ENCODE assay signal across 18 cellular contexts in genomic region chr3:122283796-122284445, GRCh38. TPM values are rescaled to one million over a fixed set of nuclear protein-coding genes. Genes with fewer than 3 reads are reported as not detected.
DNase-seq lines count a peak whose midpoint lies in the region; ATAC-seq and TF ChIP-seq lines count a peak whose summit lies in the region.
"Had no signal": no experiment of that assay in that cellular context is flagged by ENCODE, and none has a peak within 500 bp of the region (broad histone marks: within the 10 kb centered on the region; RNA-seq: fewer than 3 reads in every experiment).

No MANE protein-coding gene starts in this region.

- H3K9me3 ChIP-seq in HEK293 (ENCODE audit: control insufficient read depth, insufficient read depth, low read depth, low read length), result no peaks in the 10 kb centered on the region
- H3K9me3 ChIP-seq in esophagus muscularis mucosa, result no peaks in the 10 kb centered on the region
- H3K9me3 ChIP-seq: HAP-1 had no signal

- H3K36me3 Mint-ChIP-seq in activated T-helper 17 cell treated with anti-CD3 and anti-CD28 coated beads, Interleukin-2, amount 50 U/mL, for 72 hours (ENCODE audit: low read depth), result no peaks in the 10 kb centered on the region

- POLR2A ChIA-PET in HEK293 (lab: Yijun Ruan, JAX), result no interaction called here

- WGBS in esophagus muscularis mucosa, result 91% methylated on average over 21 of the region's 22 CpGs

- H3K27ac ChIP-seq in HEK293 (ENCODE audit: extremely low read depth, low read depth, low read length) (no peak overlapping the region), esophagus muscularis mucosa (replicated peaks in 1 of 4) (no peak overlapping the region)
- H3K27ac ChIP-seq: 22Rv1 had no signal

- H3K4me1 ChIP-seq in HEK293 (ENCODE audit: control insufficient read depth, insufficient read depth, low read length), result no peaks in the 10 kb centered on the region
- no peaks in the 10 kb centered on the region for H3K4me1 ChIP-seq in esophagus muscularis mucosa
- H3K4me1 ChIP-seq: HAP-1 had no signal

- H3K27me3 ChIP-seq in esophagus muscularis mucosa, result no peaks in the 10 kb centered on the region

- no peak for TF ChIP-seq EP300 in esophagus muscularis mucosa (IDR thresholded peaks at IDR 0.05)

- H3K36me3 ChIP-seq in HEK293 (ENCODE audit: control insufficient read depth in 2 of 2, insufficient read depth in 1 of 2, low read length in 2 of 2) (no peaks in the 10 kb centered on the region), esophagus muscularis mucosa (no peaks in the 10 kb centered on the region)
- H3K36me3 ChIP-seq: HAP-1 had no signal

- TF ChIP-seq POLR2A in esophagus muscularis mucosa (IDR thresholded peaks at IDR 0.05; ENCODE audit: low read depth), result no peak

- CTCF ChIA-PET in HEK293 (lab: Yijun Ruan, JAX), result no interaction called here

- DNase-seq in DMS 273 (lab: John Stamatoyannopoulos, UW; ENCODE audit: unreplicated experiment), result peak; percentile 22
- DNase-seq in DMS 273 treated with DMSO at 0.1 percent for 48 hours (lab: John Stamatoyannopoulos, UW), result no peak
- peak; percentile 39 for DNase-seq in NCI-H2171 treated with DMSO at 0.1 percent for 48 hours (lab: John Stamatoyannopoulos, UW)
- peak; percentile 74 for DNase-seq in esophagus muscularis mucosa (ENCODE audit: extremely low spot score)
- no peak for DNase-seq in A172 (ENCODE audit: low spot score)
- DNase-seq in hippocampal formation (lab: John Stamatoyannopoulos, UW), result no peak
- DNase-seq: ACHN; C1 segment of cervical spinal cord; CD4-positive, alpha-beta T cell; GOT3; HFFc6 had no signal

- no peaks in the 10 kb centered on the region for H3K9me3 Mint-ChIP-seq in activated T-helper 17 cell treated with anti-CD3 and anti-CD28 coated beads, Interleukin-2, amount 50 U/mL, for 72 hours
- H3K9me3 Mint-ChIP-seq: CD4-positive, alpha-beta T cell; HFFc6 had no signal

- H3K27ac Mint-ChIP-seq in activated T-helper 17 cell treated with anti-CD3 and anti-CD28 coated beads, Interleukin-2, amount 50 U/mL, for 72 hours, result no peak overlapping the region
- H3K27ac Mint-ChIP-seq: B cell; CD4-positive, alpha-beta T cell; HFFc6 had no signal

- no peak overlapping the region for H3K4me3 ChIP-seq in HEK293 (ENCODE audit: low read depth, low read length)
- no peak overlapping the region for H3K4me3 ChIP-seq in esophagus muscularis mucosa
- H3K4me3 ChIP-seq: HAP-1 had no signal

- TF ChIP-seq CTCF in HEK293 (tag by site-specific recombination; IDR thresholded peaks at IDR 0.05) (no peak), esophagus muscularis mucosa (IDR thresholded peaks at IDR 0.05) (no peak)

- intact Hi-C loops in esophagus muscularis mucosa (cut with DNase I), result no loop called here

- peaks cover 4% of the 10 kb centered on the region for H3K4me1 Mint-ChIP-seq in activated T-helper 17 cell treated with anti-CD3 and anti-CD28 coated beads, Interleukin-2, amount 50 U/mL, for 72 hours
- H3K4me1 Mint-ChIP-seq: B cell had no signal

- ATAC-seq in activated T-helper 17 cell treated with anti-CD3 and anti-CD28 coated beads, Interleukin-2, amount 50 U/mL, for 72 hours (replicated peaks), result no peak
- ATAC-seq: HepG2 had no signal

- H3K4me3 Mint-ChIP-seq in activated T-helper 17 cell treated with anti-CD3 and anti-CD28 coated beads, Interleukin-2, amount 50 U/mL, for 72 hours, result no peak overlapping the region
- H3K4me3 Mint-ChIP-seq: B cell; CD4-positive, alpha-beta T cell; HFFc6 had no signal

- no peaks in the 10 kb centered on the region for H3K27me3 Mint-ChIP-seq in activated T-helper 17 cell treated with anti-CD3 and anti-CD28 coated beads, Interleukin-2, amount 50 U/mL, for 72 hours
- H3K27me3 Mint-ChIP-seq: CD4-positive, alpha-beta T cell had no signal

TF ChIP-seq in HEK293, 187 proteins besides CTCF, POLR2A, EP300 and RAD21:
- no peak for TF ChIP-seq ZNF223 (tag by site-specific recombination; IDR thresholded peaks at IDR 0.05)
- TF ChIP-seq ELK4 (IDR thresholded peaks at IDR 0.05; ENCODE audit: borderline replicate concordance, low read depth, low read length), result no peak
- peak; percentile 44; the same call in 1 of the 2 replicates for TF ChIP-seq ZBTB17 (tag by site-specific recombination; IDR thresholded peaks at IDR 0.05)
- TF ChIP-seq ZNF544 (tag by site-specific recombination; IDR thresholded peaks at IDR 0.05), result no peak
- no peak for TF ChIP-seq GFI1B (tag by site-specific recombination; IDR thresholded peaks at IDR 0.05)

RNA-seq across cellular contexts. Expression of gene CSTA, which starts 41.1 kb away (rescaled TPM):
- total RNA-seq in esophagus muscularis mucosa, result 1 to 10 TPM; 1.3 to 3.5 (median 2.4) TPM
- 0.24 TPM in 1 of 2 replicates, not detected in the other for total RNA-seq in A172 (2014; rRNA removed; shearing (Covaris generic))
- not detected for total RNA-seq in activated T-helper 17 cell treated with anti-CD3 and anti-CD28 coated beads, Interleukin-2, amount 50 U/mL, for 72 hours
- total RNA-seq: B cell, G401 had no signal

Comparison
In these comparisons a context has a peak if more than half of its experiments do, and no peak if none do; other contexts are left out.
1. DNase-seq: peak in DMS 273 (single experiment), NCI-H2171 treated with DMSO at 0.1 percent for 48 hours (single experiment) and esophagus muscularis mucosa (single experiment); none in DMS 273 treated with DMSO at 0.1 percent for 48 hours (single experiment), A172 (single experiment) and hippocampal formation (0 of 2).